ENCODE assay signal across 1 cellular context in genomic region chr2:100015849-100016248, GRCh38.
A peak's percentile ranks its signal among the peaks of the same experiment; 100 is the strongest.
TF ChIP-seq lines count a peak whose summit lies in the region.

No MANE protein-coding gene starts in this region.

TF ChIP-seq in HEK293, 187 proteins besides CTCF, POLR2A, EP300 and RAD21 (continued from another document):
- TF ChIP-seq, protein P1, sequence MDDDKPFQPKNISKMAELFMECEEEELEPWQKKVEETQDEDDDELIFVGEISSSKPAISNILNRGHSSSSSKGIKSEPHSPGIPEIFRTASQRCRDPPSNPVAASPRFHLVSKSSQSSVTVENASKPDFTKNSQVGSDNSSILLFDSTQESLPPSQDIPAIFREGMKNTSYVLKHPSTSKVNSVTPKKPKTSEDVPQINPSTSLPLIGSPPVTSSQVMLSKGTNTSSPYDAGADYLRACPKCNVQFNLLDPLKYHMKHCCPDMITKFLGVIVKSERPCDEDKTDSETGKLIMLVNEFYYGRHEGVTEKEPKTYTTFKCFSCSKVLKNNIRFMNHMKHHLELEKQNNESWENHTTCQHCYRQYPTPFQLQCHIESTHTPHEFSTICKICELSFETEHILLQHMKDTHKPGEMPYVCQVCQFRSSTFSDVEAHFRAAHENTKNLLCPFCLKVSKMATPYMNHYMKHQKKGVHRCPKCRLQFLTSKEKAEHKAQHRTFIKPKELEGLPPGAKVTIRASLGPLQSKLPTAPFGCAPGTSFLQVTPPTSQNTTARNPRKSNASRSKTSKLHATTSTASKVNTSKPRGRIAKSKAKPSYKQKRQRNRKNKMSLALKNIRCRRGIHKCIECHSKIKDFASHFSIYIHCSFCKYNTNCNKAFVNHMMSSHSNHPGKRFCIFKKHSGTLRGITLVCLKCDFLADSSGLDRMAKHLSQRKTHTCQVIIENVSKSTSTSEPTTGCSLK (tag by site-specific recombination; IDR thresholded peaks at IDR 0.05), result no peak
- TF ChIP-seq ZNF513 (tag by site-specific recombination; IDR thresholded peaks at IDR 0.05) (peak; percentile 62; the same call in 1 of the 2 replicates), ZNF548 (tag by site-specific recombination; IDR thresholded peaks at IDR 0.05) (no peak), GLIS1 (tag by site-specific recombination; IDR thresholded peaks at IDR 0.05) (no peak), ZNF707 (tag by site-specific recombination; IDR thresholded peaks at IDR 0.05) (peak; percentile 34; the same call in 1 of the 2 replicates), PRDM1 (tag by site-specific recombination; IDR thresholded peaks at IDR 0.05) (no peak), ZNF311 (tag by site-specific recombination; IDR thresholded peaks at IDR 0.05; ENCODE audit: borderline replicate concordance) (peak; percentile 91; the same call in 1 of the 2 replicates), ZNF580 (tag by site-specific recombination; IDR thresholded peaks at IDR 0.05) (peak; percentile 89), ZNF133 (tag by site-specific recombination; IDR thresholded peaks at IDR 0.05) (no peak), WT1 (tag by site-specific recombination; IDR thresholded peaks at IDR 0.05) (no peak), ZFP3 (tag by site-specific recombination; IDR thresholded peaks at IDR 0.05; ENCODE audit: low read depth) (no peak), ZNF791 (tag by site-specific recombination; IDR thresholded peaks at IDR 0.05) (no peak), ZNF514 (tag by site-specific recombination; IDR thresholded peaks at IDR 0.05) (0 out of 2 replicates have a peak, but pooled peaks have one; percentile 47), ZNF571 (tag by site-specific recombination; IDR thresholded peaks at IDR 0.05) (peak; percentile 19; the same call in 1 of the 2 replicates), ZNF274 (IDR thresholded peaks at IDR 0.05; ENCODE audit: low read length) (no peak), ZNF274 (tag by site-specific recombination; IDR thresholded peaks at IDR 0.05; ENCODE audit: borderline replicate concordance) (0 out of 2 replicates have a peak, but pooled peaks have one; percentile 26), ZNF223 (tag by site-specific recombination; IDR thresholded peaks at IDR 0.05) (no peak), ZNF785 (tag by site-specific recombination; IDR thresholded peaks at IDR 0.05) (peak; percentile 68), ZBTB48 (tag by site-specific recombination; IDR thresholded peaks at IDR 0.05) (no peak), ZNF521 (tag by site-specific recombination; IDR thresholded peaks at IDR 0.05) (peak; percentile 43; the same call in 1 of the 2 replicates), ZNF544 (tag by site-specific recombination; IDR thresholded peaks at IDR 0.05) (0 out of 2 replicates have a peak, but pooled peaks have one; percentile 10), REPIN1 (tag by site-specific recombination; IDR thresholded peaks at IDR 0.05; ENCODE audit: low read depth) (no peak)
- TF ChIP-seq, protein P2, sequence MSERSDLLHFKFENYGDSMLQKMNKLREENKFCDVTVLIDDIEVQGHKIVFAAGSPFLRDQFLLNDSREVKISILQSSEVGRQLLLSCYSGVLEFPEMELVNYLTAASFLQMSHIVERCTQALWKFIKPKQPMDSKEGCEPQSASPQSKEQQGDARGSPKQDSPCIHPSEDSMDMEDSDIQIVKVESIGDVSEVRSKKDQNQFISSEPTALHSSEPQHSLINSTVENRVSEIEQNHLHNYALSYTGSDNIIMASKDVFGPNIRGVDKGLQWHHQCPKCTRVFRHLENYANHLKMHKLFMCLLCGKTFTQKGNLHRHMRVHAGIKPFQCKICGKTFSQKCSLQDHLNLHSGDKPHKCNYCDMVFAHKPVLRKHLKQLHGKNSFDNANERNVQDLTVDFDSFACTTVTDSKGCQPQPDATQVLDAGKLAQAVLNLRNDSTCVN (tag by site-specific recombination; optimal IDR thresholded peaks at IDR 0.05), result no peak
